ENCODE assay signal across 21 cellular contexts in genomic region chr10:87847550-87847949, GRCh38.
"Had no signal": no experiment of that assay in that cellular context is flagged by ENCODE, and none has a peak within 500 bp of the region (broad histone marks: within the 10 kb centered on the region; RNA-seq: fewer than 3 reads in every experiment).

No MANE protein-coding gene starts in this region.

- ATAC-seq: activated naive CD4-positive, alpha-beta T cell treated with anti-CD3 and anti-CD28 coated beads, Interleukin-2, amount 50 U/mL, for 72 hours; activated T-helper 17 cell treated with anti-CD3 and anti-CD28 coated beads, Interleukin-2, amount 50 U/mL, for 72 hours; esophagus mucosa; heart left ventricle; left colon; psoas muscle; right cardiac atrium; stimulated activated effector memory CD8-positive, alpha-beta T cell treated with anti-CD3 and anti-CD28 coated beads, Interleukin-12 subunit alpha, Interleukin-12 subunit beta, amount 100 ng/mL, for 72 hours; stimulated activated naive CD8-positive, alpha-beta T cell treated with anti-CD3 and anti-CD28 coated beads, Interleukin-15, amount 100 ng/mL, for 72 hours had no signal

- H3K9me3 Mint-ChIP-seq: activated naive CD4-positive, alpha-beta T cell treated with anti-CD3 and anti-CD28 coated beads, Interleukin-2, amount 50 U/mL, for 72 hours; activated T-helper 17 cell treated with anti-CD3 and anti-CD28 coated beads, Interleukin-2, amount 50 U/mL, for 72 hours; brain; nephron; stimulated activated effector memory CD8-positive, alpha-beta T cell treated with anti-CD3 and anti-CD28 coated beads, Interleukin-12 subunit alpha, Interleukin-12 subunit beta, amount 100 ng/mL, for 72 hours; stimulated activated naive CD8-positive, alpha-beta T cell treated with anti-CD3 and anti-CD28 coated beads, Interleukin-15, amount 100 ng/mL, for 72 hours had no signal

- DNase-seq: activated T-cell treated with anti-CD3 and anti-CD28 coated beads, Interleukin-2, amount 50 U/mL, for 1 hour; aorta; central memory CD4-positive, alpha-beta T cell; dermis blood vessel endothelial cell; effector CD8-positive, alpha-beta T cell; heart left ventricle; left colon; mesenchymal stem cell; ovary; psoas muscle; right cardiac atrium; stimulated activated CD4-positive, alpha-beta T cell treated with anti-CD3 and anti-CD28 coated beads, Interleukin-1b, Interleukin-23, amount 100 ng/mL, for 48 hours; stimulated activated naive CD8-positive, alpha-beta T cell treated with anti-CD3 and anti-CD28 coated beads, Interleukin-15, amount 100 ng/mL, for 72 hours; tibial artery had no signal

- H3K4me3 ChIP-seq: heart left ventricle, ovary, psoas muscle, tibial artery had no signal

- H3K27me3 Mint-ChIP-seq: activated T-helper 17 cell treated with anti-CD3 and anti-CD28 coated beads, Interleukin-2, amount 50 U/mL, for 72 hours; brain; stimulated activated naive CD8-positive, alpha-beta T cell treated with anti-CD3 and anti-CD28 coated beads, Interleukin-15, amount 100 ng/mL, for 72 hours had no signal

- H3K36me3 Mint-ChIP-seq: activated naive CD4-positive, alpha-beta T cell treated with anti-CD3 and anti-CD28 coated beads, Interleukin-2, amount 50 U/mL, for 72 hours; stimulated activated effector memory CD8-positive, alpha-beta T cell treated with anti-CD3 and anti-CD28 coated beads, Interleukin-12 subunit alpha, Interleukin-12 subunit beta, amount 100 ng/mL, for 72 hours had no signal

- H3K4me3 Mint-ChIP-seq: activated T-helper 17 cell treated with anti-CD3 and anti-CD28 coated beads, Interleukin-2, amount 50 U/mL, for 72 hours; brain; nephron; stimulated activated effector memory CD8-positive, alpha-beta T cell treated with anti-CD3 and anti-CD28 coated beads, Interleukin-12 subunit alpha, Interleukin-12 subunit beta, amount 100 ng/mL, for 72 hours; stimulated activated naive CD8-positive, alpha-beta T cell treated with anti-CD3 and anti-CD28 coated beads, Interleukin-15, amount 100 ng/mL, for 72 hours had no signal

- H3K4me1 Mint-ChIP-seq: activated T-helper 17 cell treated with anti-CD3 and anti-CD28 coated beads, Interleukin-2, amount 50 U/mL, for 72 hours; nephron; stimulated activated effector memory CD8-positive, alpha-beta T cell treated with anti-CD3 and anti-CD28 coated beads, Interleukin-12 subunit alpha, Interleukin-12 subunit beta, amount 100 ng/mL, for 72 hours had no signal

- H3K27ac ChIP-seq: heart left ventricle, neutrophil, ovary, psoas muscle, tibial artery had no signal
